Comparison of ENCODE assay signal across 16 cellular contexts in the genomic region with DNA sequence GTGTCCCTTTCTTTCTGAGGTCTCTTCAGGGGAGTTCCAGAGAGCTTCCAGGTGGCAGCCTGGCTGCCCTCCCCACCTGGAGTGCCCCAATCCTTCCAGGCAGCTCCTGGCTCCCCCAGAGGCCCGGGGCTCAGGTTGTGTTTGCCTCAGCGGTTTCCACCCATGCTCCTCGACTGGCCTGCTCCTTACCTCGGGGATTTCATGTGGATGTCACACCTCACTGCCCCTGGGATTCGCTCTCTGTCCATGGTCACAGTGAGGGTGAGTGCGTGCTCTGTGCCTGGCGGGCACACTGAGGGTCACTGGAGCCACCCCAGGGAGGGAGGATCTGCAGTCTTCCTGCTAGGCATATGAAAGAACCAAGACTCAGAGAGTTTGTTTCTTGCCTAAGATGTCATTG. TPM values are rescaled to one million over a fixed set of nuclear protein-coding genes. Genes with fewer than 3 reads are reported as not detected.
"Had no signal": no experiment of that assay in that cellular context is flagged by ENCODE, and none has a peak within 500 bp of the region (broad histone marks: within the 10 kb centered on the region; RNA-seq: fewer than 3 reads in every experiment).

No MANE protein-coding gene starts in this region.

- DNase-seq: activated CD4-positive, alpha-beta T cell treated with anti-CD3 and anti-CD28 coated beads for 36 hours; activated CD8-positive, alpha-beta memory T cell treated with anti-CD3 and anti-CD28 coated beads, Interleukin-2, amount 50 U/mL, for 48 hours; activated CD8-positive, alpha-beta T cell treated with anti-CD3 and anti-CD28 coated beads for 36 hours; activated naive CD4-positive, alpha-beta T cell treated with anti-CD3 and anti-CD28 coated beads, Interleukin-2, amount 10 ng/mL, durations not matched to agents 7 days and 5 days; cortex of kidney; effector CD8-positive, alpha-beta T cell; naive B cell; right cardiac atrium; stimulated activated naive CD4-positive, alpha-beta T cell; T-helper 9 cell had no signal

- H3K4me3 Mint-ChIP-seq: activated CD4-positive, alpha-beta T cell treated with anti-CD3 and anti-CD28 coated beads for 36 hours; activated CD8-positive, alpha-beta T cell treated with anti-CD3 and anti-CD28 coated beads for 36 hours; activated naive CD4-positive, alpha-beta T cell treated with anti-CD3 and anti-CD28 coated beads, Interleukin-2, amount 10 ng/mL, durations not matched to agents 7 days and 5 days; activated T-helper 1 cell treated with anti-CD3 and anti-CD28 coated beads, Interleukin-12 subunit alpha, Interleukin-12 subunit beta, Interleukin-2, Interleukin-4 antibody, amounts not matched to agents 30 ng/mL and 10 ng/mL and 1 ng/mL, durations not matched to agents 14 hours and 24 hours and 36 hours; naive B cell; type B pancreatic cell had no signal

- ATAC-seq: activated CD4-positive, alpha-beta T cell treated with anti-CD3 and anti-CD28 coated beads for 36 hours; activated CD8-positive, alpha-beta T cell treated with anti-CD3 and anti-CD28 coated beads for 36 hours; gastroesophageal sphincter; right cardiac atrium had no signal

- H3K27ac Mint-ChIP-seq: activated CD4-positive, alpha-beta T cell treated with anti-CD3 and anti-CD28 coated beads for 36 hours; activated CD8-positive, alpha-beta T cell treated with anti-CD3 and anti-CD28 coated beads for 36 hours; activated naive CD4-positive, alpha-beta T cell treated with anti-CD3 and anti-CD28 coated beads, Interleukin-2, amount 10 ng/mL, durations not matched to agents 7 days and 5 days; activated T-helper 1 cell treated with anti-CD3 and anti-CD28 coated beads, Interleukin-12 subunit alpha, Interleukin-12 subunit beta, Interleukin-2, Interleukin-4 antibody, amounts not matched to agents 30 ng/mL and 10 ng/mL and 1 ng/mL, durations not matched to agents 14 hours and 24 hours and 36 hours; type B pancreatic cell had no signal

- H3K9me3 ChIP-seq: gastroesophageal sphincter had no signal

- H3K27me3 ChIP-seq: cardiac muscle cell, gastroesophageal sphincter had no signal

- H3K36me3 Mint-ChIP-seq: activated naive CD4-positive, alpha-beta T cell treated with anti-CD3 and anti-CD28 coated beads, Interleukin-2, amount 10 ng/mL, durations not matched to agents 7 days and 5 days; naive B cell; type B pancreatic cell had no signal

- H3K4me3 ChIP-seq: cardiac muscle cell, gastroesophageal sphincter, lung had no signal

- H3K27me3 Mint-ChIP-seq: activated CD4-positive, alpha-beta T cell treated with anti-CD3 and anti-CD28 coated beads for 36 hours; activated CD8-positive, alpha-beta T cell treated with anti-CD3 and anti-CD28 coated beads for 36 hours; type B pancreatic cell had no signal

- H3K4me1 Mint-ChIP-seq: activated CD4-positive, alpha-beta T cell treated with anti-CD3 and anti-CD28 coated beads for 36 hours; activated naive CD4-positive, alpha-beta T cell treated with anti-CD3 and anti-CD28 coated beads, Interleukin-2, amount 10 ng/mL, durations not matched to agents 7 days and 5 days; naive B cell had no signal

- H3K9me3 Mint-ChIP-seq: activated CD8-positive, alpha-beta T cell treated with anti-CD3 and anti-CD28 coated beads for 36 hours; activated naive CD4-positive, alpha-beta T cell treated with anti-CD3 and anti-CD28 coated beads, Interleukin-2, amount 10 ng/mL, durations not matched to agents 7 days and 5 days; activated T-helper 1 cell treated with anti-CD3 and anti-CD28 coated beads, Interleukin-12 subunit alpha, Interleukin-12 subunit beta, Interleukin-2, Interleukin-4 antibody, amounts not matched to agents 30 ng/mL and 10 ng/mL and 1 ng/mL, durations not matched to agents 14 hours and 24 hours and 36 hours; type B pancreatic cell had no signal

- H3K27ac ChIP-seq: cardiac muscle cell, epithelial cell of prostate had no signal

- H3K36me3 ChIP-seq: cardiac muscle cell, gastroesophageal sphincter had no signal

RNA-seq across cellular contexts. Expression of gene TOGARAM2, which starts 2.1 kb away (rescaled TPM):
- polyA plus RNA-seq: cardiac muscle cell had no signal
